Comparison of ENCODE assay signal across 12 cellular contexts in the genomic region with DNA sequence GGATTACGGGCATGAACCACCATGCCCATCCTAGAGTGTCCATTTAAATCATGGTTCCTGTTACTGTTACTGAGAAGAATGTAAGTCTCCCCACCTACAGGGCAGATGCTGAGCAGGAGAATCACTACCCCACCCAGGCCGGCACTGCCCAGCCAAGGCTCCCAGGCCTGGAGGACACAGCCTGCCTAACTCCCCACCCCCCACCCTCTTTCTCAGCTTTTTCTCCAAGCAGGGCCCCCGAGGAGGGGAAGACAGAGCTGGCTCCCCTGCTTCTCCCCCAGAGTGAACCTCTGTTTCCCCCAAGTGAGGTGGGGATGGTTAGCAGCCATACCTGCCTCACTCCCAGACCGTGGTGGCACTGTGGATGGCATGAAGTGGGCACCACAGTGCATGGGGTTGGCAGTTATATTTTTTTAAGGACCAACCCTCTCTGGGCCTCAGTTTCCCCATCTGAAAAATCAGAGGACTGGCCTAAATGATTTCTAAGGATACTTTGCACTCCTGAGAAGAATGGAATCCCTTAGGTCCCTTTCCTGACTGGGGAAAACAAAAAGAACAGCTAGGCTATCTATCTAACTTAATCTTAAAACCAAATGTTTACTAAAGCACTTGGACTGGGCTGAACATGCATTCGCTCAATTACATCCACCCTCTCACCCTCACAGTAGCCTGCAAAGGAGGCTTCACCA. TPM values are rescaled to one million over a fixed set of nuclear protein-coding genes. Genes with fewer than 3 reads are reported as not detected.
DNase-seq lines count a peak whose midpoint lies in the region; ATAC-seq and TF ChIP-seq lines count a peak whose summit lies in the region.
"Had no signal": no experiment of that assay in that cellular context is flagged by ENCODE, and none has a peak within 500 bp of the region (broad histone marks: within the 10 kb centered on the region; RNA-seq: fewer than 3 reads in every experiment).

No MANE protein-coding gene starts in this region.

- no peak overlapping the region for H3K4me3 ChIP-seq in CD4-positive, alpha-beta memory T cell (ENCODE audit: low read length in 2 of 2)
- H3K4me3 ChIP-seq in right cardiac atrium (ENCODE audit: low read length) (no peak overlapping the region), skeletal muscle tissue (ENCODE audit: low read length in 3 of 3) (no peak overlapping the region)
- H3K4me3 ChIP-seq: GM23248 had no signal

- no peaks in the 10 kb centered on the region for H3K9me3 ChIP-seq in CD4-positive, alpha-beta memory T cell (ENCODE audit: control insufficient read depth in 1 of 2, low read length in 2 of 2)
- H3K9me3 ChIP-seq in right cardiac atrium (ENCODE audit: control insufficient read depth, low read length) (no peaks in the 10 kb centered on the region), skeletal muscle tissue (ENCODE audit: control insufficient read depth in 3 of 3, low read length in 3 of 3) (no peaks in the 10 kb centered on the region)

- DNase-seq in CD4-positive, alpha-beta memory T cell = no peak
- DNase-seq in RWPE1 (ENCODE audit: low spot score) = no peak
- no peak for DNase-seq in right cardiac atrium
- DNase-seq in left colon = no peak
- no peak for DNase-seq in NCI-H748 treated with DMSO at 0.1 percent for 48 hours (lab: John Stamatoyannopoulos, UW)
- DNase-seq: central memory CD4-positive, alpha-beta T cell; GM23248; NCI-H2029 treated with DMSO at 0.1 percent for 48 hours had no signal

- CTCF ChIA-PET in CD4-positive, alpha-beta memory T cell (lab: Charles Lee; ENCODE audit: partially characterized antibody) = interaction anchor here (2.7 to 10.4 kb wide), 2 partner anchors 171 to 278 kb away, joined by 6 to 80 read pairs; a partner anchor contains a TSS
- CTCF ChIA-PET in RWPE1 (lab: Yijun Ruan, JAX) = interaction anchor here (1.2 kb wide), 1 partner anchor 26 kb away, joined by 3 read pairs; no protein-coding TSS in a partner anchor

- peaks cover 70% of the 10 kb centered on the region for H3K4me1 ChIP-seq in CD4-positive, alpha-beta memory T cell (ENCODE audit: insufficient read depth, low read length)
- H3K4me1 ChIP-seq in right cardiac atrium (ENCODE audit: control insufficient read depth, insufficient read depth, low read length) (peaks cover 6% of the 10 kb centered on the region), skeletal muscle tissue (ENCODE audit: control insufficient read depth in 3 of 3, insufficient read depth in 3 of 3, low read length in 3 of 3) (peaks cover 60 to 81% (median 68%) of the 10 kb centered on the region in 3 donors)

- peak overlapping the region in 2 of 8 donors; percentile 3 to 39 for H3K4me3 Mint-ChIP-seq in CD4-positive, alpha-beta memory T cell

- POLR2A ChIA-PET in CD4-positive, alpha-beta memory T cell (lab: Charles Lee; ENCODE audit: partially characterized antibody) = interaction anchor here (0.6 to 2.6 kb wide), 4 partner anchors 18 to 164 kb away, joined by 3 to 10 read pairs (median 4); no protein-coding TSS in a partner anchor
- POLR2A ChIA-PET in RWPE1 (lab: Yijun Ruan, JAX; ENCODE audit: low non-redundant PET) = interaction anchor here (0.6 kb wide), 1 partner anchor 1140 kb away, joined by 4 read pairs; no protein-coding TSS in a partner anchor

- no peak for TF ChIP-seq CTCF in RWPE1 (conservative IDR thresholded peaks at IDR 0.05; ENCODE audit: low read depth)

- ATAC-seq in right cardiac atrium (no peak), HG02759 (IDR thresholded peaks at IDR 0.05; ENCODE audit: unreplicated experiment) (no peak), left colon (no peak), GM18498 (IDR thresholded peaks at IDR 0.05; ENCODE audit: unreplicated experiment) (no peak)

- peaks cover 0 to 39% of the 10 kb centered on the region in 2 donors for H3K36me3 Mint-ChIP-seq in CD4-positive, alpha-beta memory T cell

- H3K27ac Mint-ChIP-seq in CD4-positive, alpha-beta memory T cell = peak overlapping the region; percentile 79 to 99 (median 88)

- H3K27me3 ChIP-seq in CD4-positive, alpha-beta memory T cell (ENCODE audit: insufficient read depth, low read length) = no peaks in the 10 kb centered on the region
- H3K27me3 ChIP-seq in right cardiac atrium (ENCODE audit: control insufficient read depth, insufficient read depth) (no peaks in the 10 kb centered on the region), skeletal muscle tissue (ENCODE audit: control insufficient read depth in 3 of 3, insufficient read depth in 3 of 3, low read length in 3 of 3) (no peaks in the 10 kb centered on the region)

- peak overlapping the region in 2 of 3 donors; percentile 10 to 64 for H3K9ac ChIP-seq in skeletal muscle tissue (ENCODE audit: low read depth in 1 of 3, low read length in 3 of 3)
- H3K9ac ChIP-seq: GM23248, parathyroid adenoma had no signal

- no peaks in the 10 kb centered on the region for H3K27me3 Mint-ChIP-seq in CD4-positive, alpha-beta memory T cell

- 83% methylated on average over 5 of the region's 5 CpGs for WGBS in right cardiac atrium

- H3K9me3 Mint-ChIP-seq in CD4-positive, alpha-beta memory T cell = no peaks in the 10 kb centered on the region

- H3K27ac ChIP-seq in CD4-positive, alpha-beta memory T cell (ENCODE audit: low read depth, low read length) = peak overlapping the region; percentile 86
- H3K27ac ChIP-seq in RWPE1 = peak overlapping the region; percentile 83
- H3K27ac ChIP-seq in right cardiac atrium (ENCODE audit: low read length) = peak overlapping the region; percentile 17
- H3K27ac ChIP-seq in skeletal muscle tissue (ENCODE audit: low read depth, low read length) = peak overlapping the region; percentile 92
- H3K27ac ChIP-seq: GM23248, parathyroid adenoma had no signal

- peaks cover 33 to 64% (median 49%) of the 10 kb centered on the region in 4 donors for H3K4me1 Mint-ChIP-seq in CD4-positive, alpha-beta memory T cell

- H3K36me3 ChIP-seq in CD4-positive, alpha-beta memory T cell (ENCODE audit: insufficient read depth, low read length) = peaks cover 7% of the 10 kb centered on the region
- peaks cover 12 to 15% (median 13%) of the 10 kb centered on the region in 3 donors for H3K36me3 ChIP-seq in skeletal muscle tissue (ENCODE audit: control insufficient read depth in 3 of 3, insufficient read depth in 3 of 3, low read length in 3 of 3)

- intact Hi-C loops in CD4-positive, alpha-beta memory T cell (cut with micrococcal nuclease) = no loop called here
- intact Hi-C loops in right cardiac atrium (cut with DNase I) = no loop called here
- intact Hi-C loops in left colon (cut with DNase I, micrococcal nuclease) = no loop called here

RNA-seq across cellular contexts. Expression of a gene that starts 5.0 kb away (rescaled TPM):
- 100 to 1,000 TPM; 181 to 198 TPM for total RNA-seq in CD4-positive, alpha-beta memory T cell
- polyA plus RNA-seq in CD4-positive, alpha-beta memory T cell = 10 to 100 TPM; 22.8 to 38.8 TPM
- total RNA-seq in right cardiac atrium = 10 to 100 TPM; 68.1 to 97.9 (median 78.7) TPM
- polyA plus RNA-seq in right cardiac atrium = 69.0 TPM
- 4.7 TPM for total RNA-seq in skeletal muscle tissue
- total RNA-seq in left colon = 10 to 100 TPM; 18.6 to 33.4 TPM

RNA-seq across cellular contexts. Expression of a gene that starts 50.4 kb away (rescaled TPM):
- total RNA-seq in CD4-positive, alpha-beta memory T cell = 1 to 10 TPM; 7.5 to 8.5 TPM
- 1 to 10 TPM; 5.7 to 6.2 TPM for polyA plus RNA-seq in CD4-positive, alpha-beta memory T cell
- total RNA-seq in right cardiac atrium (under 1 TPM in 1 of 4 donors, not detected in 3; 0.57 TPM), skeletal muscle tissue (not detected), left colon (not detected)
- 0.25 TPM for polyA plus RNA-seq in right cardiac atrium
- total RNA-seq: GM23248 had no signal
- polyA plus RNA-seq: GM23248 had no signal

Comparison
In these comparisons a context has a peak if more than half of its experiments do, and no peak if none do; other contexts are left out.
1. H3K27ac ChIP-seq: peak in every context shown above with its lines; median percentile 92 in skeletal muscle tissue; 86 in CD4-positive, alpha-beta memory T cell; 83 in RWPE1; 17 in right cardiac atrium.